Comparison of ENCODE assay signal across 9 cellular contexts in genomic region chr7:78226059-78226658, GRCh38.
DNase-seq lines count a peak whose midpoint lies in the region; ATAC-seq and TF ChIP-seq lines count a peak whose summit lies in the region.
"Had no signal": no experiment of that assay in that cellular context is flagged by ENCODE, and none has a peak within 500 bp of the region (broad histone marks: within the 10 kb centered on the region; RNA-seq: fewer than 3 reads in every experiment).

No MANE protein-coding gene starts in this region.

- no peaks in the 10 kb centered on the region for H3K9me3 Mint-ChIP-seq in activated CD4-positive, alpha-beta T cell treated with anti-CD3 and anti-CD28 coated beads for 36 hours (ENCODE audit: low read depth)
- H3K9me3 Mint-ChIP-seq in activated naive CD8-positive, alpha-beta T cell treated with anti-CD3 and anti-CD28 coated beads for 36 hours: no peaks in the 10 kb centered on the region
- H3K9me3 Mint-ChIP-seq in immature natural killer cell: peaks cover 0 to 5% (median 3%) of the 10 kb centered on the region in 6 donors

- no peaks in the 10 kb centered on the region for H3K4me1 Mint-ChIP-seq in activated CD4-positive, alpha-beta T cell treated with anti-CD3 and anti-CD28 coated beads for 36 hours
- no peaks in the 10 kb centered on the region for H3K4me1 Mint-ChIP-seq in activated naive CD8-positive, alpha-beta T cell treated with anti-CD3 and anti-CD28 coated beads for 36 hours
- H3K4me1 Mint-ChIP-seq in immature natural killer cell: no peaks in the 10 kb centered on the region

- no peak overlapping the region for H3K4me3 ChIP-seq in kidney epithelial cell (ENCODE audit: low read depth, low read length)
- no peak overlapping the region for H3K4me3 ChIP-seq in aorta (ENCODE audit: low read length in 2 of 2)
- no peak overlapping the region for H3K4me3 ChIP-seq in effector memory CD4-positive, alpha-beta T cell (ENCODE audit: insufficient read depth, low read depth, low read length, poor library complexity, severe bottlenecking)

- H3K27ac Mint-ChIP-seq in activated CD4-positive, alpha-beta T cell treated with anti-CD3 and anti-CD28 coated beads for 36 hours: no peak overlapping the region
- H3K27ac Mint-ChIP-seq in activated naive CD8-positive, alpha-beta T cell treated with anti-CD3 and anti-CD28 coated beads for 36 hours: no peak overlapping the region
- H3K27ac Mint-ChIP-seq in immature natural killer cell: no peak overlapping the region
- H3K27ac Mint-ChIP-seq: activated naive CD4-positive, alpha-beta T cell treated with anti-CD3 and anti-CD28 coated beads, Interleukin-2, amount 50 U/mL, for 72 hours had no signal

- H3K9me3 ChIP-seq in aorta (ENCODE audit: control insufficient read depth, low read length): no peaks in the 10 kb centered on the region
- no peaks in the 10 kb centered on the region for H3K9me3 ChIP-seq in effector memory CD4-positive, alpha-beta T cell (ENCODE audit: control insufficient read depth, low read length)

- H3K27ac ChIP-seq in aorta (ENCODE audit: low read depth in 1 of 2, low read length in 2 of 2): no peak overlapping the region
- no peak overlapping the region for H3K27ac ChIP-seq in effector memory CD4-positive, alpha-beta T cell (ENCODE audit: insufficient read depth, low read length, poor library complexity, severe bottlenecking)

- WGBS in aorta, 2 donors: 44 to 49% methylated on average over 9 of the region's 9 CpGs

- intact Hi-C loops in activated CD4-positive, alpha-beta T cell treated with anti-CD3 and anti-CD28 coated beads for 36 hours (cut with DNase I, micrococcal nuclease): loop anchor here (5.0 to 10.0 kb wide), 2 partner anchors 204 to 571 kb away; no protein-coding TSS in a partner anchor
- intact Hi-C loops in aorta (cut with DNase I): no loop called here

- no peak overlapping the region for H3K4me3 Mint-ChIP-seq in activated CD4-positive, alpha-beta T cell treated with anti-CD3 and anti-CD28 coated beads for 36 hours
- H3K4me3 Mint-ChIP-seq in activated naive CD8-positive, alpha-beta T cell treated with anti-CD3 and anti-CD28 coated beads for 36 hours: no peak overlapping the region
- no peak overlapping the region for H3K4me3 Mint-ChIP-seq in immature natural killer cell

- H3K27me3 Mint-ChIP-seq in activated CD4-positive, alpha-beta T cell treated with anti-CD3 and anti-CD28 coated beads for 36 hours: peaks cover 11% of the 10 kb centered on the region
- H3K27me3 Mint-ChIP-seq in activated naive CD8-positive, alpha-beta T cell treated with anti-CD3 and anti-CD28 coated beads for 36 hours: peaks cover 2% of the 10 kb centered on the region
- peaks cover 0 to 2% (median 2%) of the 10 kb centered on the region in 3 donors for H3K27me3 Mint-ChIP-seq in immature natural killer cell (ENCODE audit: low read depth in 3 of 3)

- TF ChIP-seq CTCF in kidney epithelial cell (IDR thresholded peaks at IDR 0.05; ENCODE audit: insufficient read depth, low read length, poor library complexity, severe bottlenecking): peak; percentile 66

- CTCF ChIA-PET in activated CD4-positive, alpha-beta T cell treated with anti-CD3 and anti-CD28 coated beads for 36 hours (lab: Charles Lee): interaction anchor here (0.6 to 1.2 kb wide), 4 partner anchors 11 to 156 kb away, joined by 3 to 4 read pairs (median 4); no protein-coding TSS in a partner anchor

- ATAC-seq in activated CD4-positive, alpha-beta T cell treated with anti-CD3 and anti-CD28 coated beads for 36 hours: no peak
- peak; percentile 73 for ATAC-seq in aorta (ENCODE audit: low FRiP score)
- ATAC-seq: activated naive CD4-positive, alpha-beta T cell treated with anti-CD3 and anti-CD28 coated beads, Interleukin-2, amount 50 U/mL, for 72 hours had no signal

- H3K27me3 ChIP-seq in kidney epithelial cell (ENCODE audit: control insufficient read depth, insufficient read depth, low read length): no peaks in the 10 kb centered on the region
- no peaks in the 10 kb centered on the region for H3K27me3 ChIP-seq in aorta (ENCODE audit: control insufficient read depth in 1 of 2, insufficient read depth in 2 of 2, low read length in 1 of 2)
- no peaks in the 10 kb centered on the region for H3K27me3 ChIP-seq in effector memory CD4-positive, alpha-beta T cell (replicated peaks; ENCODE audit: control insufficient read depth, insufficient read depth, low read length, poor library complexity, severe bottlenecking)

- H3K36me3 ChIP-seq in kidney epithelial cell (ENCODE audit: control insufficient read depth, insufficient read depth, low read length) (no peaks in the 10 kb centered on the region), aorta (ENCODE audit: control insufficient read depth in 1 of 2, insufficient read depth in 2 of 2, low read length in 1 of 2) (no peaks in the 10 kb centered on the region)
- no peaks in the 10 kb centered on the region for H3K36me3 ChIP-seq in effector memory CD4-positive, alpha-beta T cell (ENCODE audit: control insufficient read depth, insufficient read depth, low read length)

- POLR2A ChIA-PET in activated CD4-positive, alpha-beta T cell treated with anti-CD3 and anti-CD28 coated beads for 36 hours (lab: Charles Lee): no interaction called here

- H3K4me1 ChIP-seq in aorta (ENCODE audit: control insufficient read depth in 1 of 2, insufficient read depth in 2 of 2, low read length in 2 of 2): peaks cover 5 to 9% of the 10 kb centered on the region in 2 donors
- H3K4me1 ChIP-seq in effector memory CD4-positive, alpha-beta T cell (ENCODE audit: control insufficient read depth, insufficient read depth, low read length, poor library complexity, severe bottlenecking): no peaks in the 10 kb centered on the region

- peak; percentile 70 for DNase-seq in activated CD4-positive, alpha-beta T cell treated with anti-CD3 and anti-CD28 coated beads for 36 hours
- DNase-seq in activated CD4-positive, alpha-beta T cell treated with anti-CD3 and anti-CD28 coated beads, Interleukin-2, amount 50 U/mL, for 4 hours: no peak
- DNase-seq in NCI-H1694 treated with DMSO at 0.1 percent for 48 hours (lab: John Stamatoyannopoulos, UW) (peak; percentile 90), kidney epithelial cell (ENCODE audit: low read depth) (no peak), aorta (peak; percentile 59 to 83), immature natural killer cell (no peak)
- DNase-seq in activated naive CD8-positive, alpha-beta T cell treated with anti-CD3 and anti-CD28 coated beads for 36 hours: peak; percentile 26
- no peak for DNase-seq in effector memory CD4-positive, alpha-beta T cell

- H3K36me3 Mint-ChIP-seq in activated CD4-positive, alpha-beta T cell treated with anti-CD3 and anti-CD28 coated beads for 36 hours (ENCODE audit: low read depth): no peaks in the 10 kb centered on the region
- no peaks in the 10 kb centered on the region for H3K36me3 Mint-ChIP-seq in activated naive CD8-positive, alpha-beta T cell treated with anti-CD3 and anti-CD28 coated beads for 36 hours
- H3K36me3 Mint-ChIP-seq in immature natural killer cell: no peaks in the 10 kb centered on the region
- H3K36me3 Mint-ChIP-seq: activated naive CD4-positive, alpha-beta T cell treated with anti-CD3 and anti-CD28 coated beads, Interleukin-2, amount 50 U/mL, for 72 hours had no signal

Comparison
In these comparisons a context has a peak if more than half of its experiments do, and no peak if none do; other contexts are left out.
1. DNase-seq: peak in activated CD4-positive, alpha-beta T cell treated with anti-CD3 and anti-CD28 coated beads for 36 hours (single experiment), NCI-H1694 treated with DMSO at 0.1 percent for 48 hours (single experiment), activated naive CD8-positive, alpha-beta T cell treated with anti-CD3 and anti-CD28 coated beads for 36 hours (single experiment) and aorta (2 of 2); none in activated CD4-positive, alpha-beta T cell treated with anti-CD3 and anti-CD28 coated beads, Interleukin-2, amount 50 U/mL, for 4 hours (0 of 2), kidney epithelial cell (single experiment), immature natural killer cell (0 of 3) and effector memory CD4-positive, alpha-beta T cell (0 of 3).
2. intact Hi-C loops: an anchor here in activated CD4-positive, alpha-beta T cell treated with anti-CD3 and anti-CD28 coated beads for 36 hours (5.0 to 10.0 kb wide); none called in aorta.